ENCODE assay signal across 9 cellular contexts in genomic region chr3:35597490-35597889, GRCh38. TPM values are rescaled to one million over a fixed set of nuclear protein-coding genes. Genes with fewer than 3 reads are reported as not detected.
"Had no signal": no experiment of that assay in that cellular context is flagged by ENCODE, and none has a peak within 500 bp of the region (broad histone marks: within the 10 kb centered on the region; RNA-seq: fewer than 3 reads in every experiment).

No MANE protein-coding gene starts in this region.

- DNase-seq: H9, HCEC 1CT, IMR-90, KG1 had no signal

- H3K4me3 ChIP-seq: K562 had no signal

- FAIRE-seq: H1, H54, K562 had no signal

- H3K27ac ChIP-seq: HL-60 had no signal

- ATAC-seq: K562 had no signal

RNA-seq across cellular contexts. Expression of gene ARPP21, which starts 41.8 kb away (rescaled TPM):
- total RNA-seq: H1, H9, HT1080, IMR-90, K562 had no signal
- polyA plus RNA-seq: H1, IMR-90, K562 had no signal
